1 cellular context compared by ENCODE assay signal in the genomic region with DNA sequence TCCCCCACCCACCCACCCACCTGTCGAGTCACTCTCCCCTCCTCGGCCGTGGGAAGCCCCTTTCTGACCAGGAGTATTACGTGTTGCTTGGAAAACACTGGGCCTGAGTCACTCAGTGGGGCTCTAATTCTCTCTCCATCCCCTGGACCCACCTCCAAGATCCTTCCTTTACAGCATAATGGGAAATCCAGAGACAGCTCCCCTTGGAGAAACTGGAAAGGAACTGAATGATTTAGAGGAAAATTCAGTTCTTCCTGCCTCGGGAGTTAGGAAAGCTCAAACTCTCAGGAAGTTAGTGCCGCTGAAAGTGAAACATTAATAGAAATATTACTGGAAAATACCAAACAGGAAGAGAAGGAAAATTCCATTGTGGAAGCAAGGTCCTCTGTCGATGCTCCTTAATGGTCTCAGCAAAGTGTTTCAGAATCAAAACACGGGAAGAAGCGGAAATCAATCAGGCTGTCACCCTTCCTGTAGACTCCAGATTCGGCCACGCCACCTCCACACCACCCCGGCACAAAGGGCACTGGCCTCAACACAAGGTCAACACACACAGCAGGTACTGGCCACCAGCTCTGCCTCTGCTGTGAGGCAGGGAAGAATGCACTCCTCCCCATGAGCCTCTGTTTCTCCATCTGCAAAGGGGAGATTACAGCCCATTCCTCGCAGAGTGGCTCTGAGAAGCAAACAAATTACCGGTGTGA.
A peak's percentile ranks its signal among the peaks of the same experiment; 100 is the strongest.
TF ChIP-seq lines count a peak whose summit lies in the region.

No MANE protein-coding gene starts in this region.

TF ChIP-seq in HepG2, 621 proteins besides CTCF, POLR2A, EP300 and RAD21 (continued from another document and continues in another):
- TF ChIP-seq, protein P1, sequence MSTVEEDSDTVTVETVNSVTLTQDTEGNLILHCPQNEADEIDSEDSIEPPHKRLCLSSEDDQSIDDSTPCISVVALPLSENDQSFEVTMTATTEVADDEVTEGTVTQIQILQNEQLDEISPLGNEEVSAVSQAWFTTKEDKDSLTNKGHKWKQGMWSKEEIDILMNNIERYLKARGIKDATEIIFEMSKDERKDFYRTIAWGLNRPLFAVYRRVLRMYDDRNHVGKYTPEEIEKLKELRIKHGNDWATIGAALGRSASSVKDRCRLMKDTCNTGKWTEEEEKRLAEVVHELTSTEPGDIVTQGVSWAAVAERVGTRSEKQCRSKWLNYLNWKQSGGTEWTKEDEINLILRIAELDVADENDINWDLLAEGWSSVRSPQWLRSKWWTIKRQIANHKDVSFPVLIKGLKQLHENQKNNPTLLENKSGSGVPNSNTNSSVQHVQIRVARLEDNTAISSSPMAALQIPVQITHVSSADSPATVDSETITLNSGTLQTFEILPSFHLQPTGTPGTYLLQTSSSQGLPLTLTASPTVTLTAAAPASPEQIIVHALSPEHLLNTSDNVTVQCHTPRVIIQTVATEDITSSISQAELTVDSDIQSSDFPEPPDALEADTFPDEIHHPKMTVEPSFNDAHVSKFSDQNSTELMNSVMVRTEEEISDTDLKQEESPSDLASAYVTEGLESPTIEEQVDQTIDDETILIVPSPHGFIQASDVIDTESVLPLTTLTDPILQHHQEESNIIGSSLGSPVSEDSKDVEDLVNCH (CRISPR knock-in tag; IDR thresholded peaks at IDR 0.05): no peak
- TF ChIP-seq, protein P2, sequence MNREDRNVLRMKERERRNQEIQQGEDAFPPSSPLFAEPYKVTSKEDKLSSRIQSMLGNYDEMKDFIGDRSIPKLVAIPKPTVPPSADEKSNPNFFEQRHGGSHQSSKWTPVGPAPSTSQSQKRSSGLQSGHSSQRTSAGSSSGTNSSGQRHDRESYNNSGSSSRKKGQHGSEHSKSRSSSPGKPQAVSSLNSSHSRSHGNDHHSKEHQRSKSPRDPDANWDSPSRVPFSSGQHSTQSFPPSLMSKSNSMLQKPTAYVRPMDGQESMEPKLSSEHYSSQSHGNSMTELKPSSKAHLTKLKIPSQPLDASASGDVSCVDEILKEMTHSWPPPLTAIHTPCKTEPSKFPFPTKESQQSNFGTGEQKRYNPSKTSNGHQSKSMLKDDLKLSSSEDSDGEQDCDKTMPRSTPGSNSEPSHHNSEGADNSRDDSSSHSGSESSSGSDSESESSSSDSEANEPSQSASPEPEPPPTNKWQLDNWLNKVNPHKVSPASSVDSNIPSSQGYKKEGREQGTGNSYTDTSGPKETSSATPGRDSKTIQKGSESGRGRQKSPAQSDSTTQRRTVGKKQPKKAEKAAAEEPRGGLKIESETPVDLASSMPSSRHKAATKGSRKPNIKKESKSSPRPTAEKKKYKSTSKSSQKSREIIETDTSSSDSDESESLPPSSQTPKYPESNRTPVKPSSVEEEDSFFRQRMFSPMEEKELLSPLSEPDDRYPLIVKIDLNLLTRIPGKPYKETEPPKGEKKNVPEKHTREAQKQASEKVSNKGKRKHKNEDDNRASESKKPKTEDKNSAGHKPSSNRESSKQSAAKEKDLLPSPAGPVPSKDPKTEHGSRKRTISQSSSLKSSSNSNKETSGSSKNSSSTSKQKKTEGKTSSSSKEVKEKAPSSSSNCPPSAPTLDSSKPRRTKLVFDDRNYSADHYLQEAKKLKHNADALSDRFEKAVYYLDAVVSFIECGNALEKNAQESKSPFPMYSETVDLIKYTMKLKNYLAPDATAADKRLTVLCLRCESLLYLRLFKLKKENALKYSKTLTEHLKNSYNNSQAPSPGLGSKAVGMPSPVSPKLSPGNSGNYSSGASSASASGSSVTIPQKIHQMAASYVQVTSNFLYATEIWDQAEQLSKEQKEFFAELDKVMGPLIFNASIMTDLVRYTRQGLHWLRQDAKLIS (CRISPR knock-in tag; IDR thresholded peaks at IDR 0.05): no peak
- TF ChIP-seq RCOR2 (CRISPR knock-in tag; IDR thresholded peaks at IDR 0.05): 0 out of 2 replicates have a peak, but pooled peaks have one; percentile 62
- TF ChIP-seq ARNT2 (CRISPR knock-in tag; IDR thresholded peaks at IDR 0.05; ENCODE audit: low read depth): no peak
- no peak for TF ChIP-seq ZNF496 (CRISPR knock-in tag; IDR thresholded peaks at IDR 0.05; ENCODE audit: insufficient replicate concordance)
- TF ChIP-seq, protein P3, sequence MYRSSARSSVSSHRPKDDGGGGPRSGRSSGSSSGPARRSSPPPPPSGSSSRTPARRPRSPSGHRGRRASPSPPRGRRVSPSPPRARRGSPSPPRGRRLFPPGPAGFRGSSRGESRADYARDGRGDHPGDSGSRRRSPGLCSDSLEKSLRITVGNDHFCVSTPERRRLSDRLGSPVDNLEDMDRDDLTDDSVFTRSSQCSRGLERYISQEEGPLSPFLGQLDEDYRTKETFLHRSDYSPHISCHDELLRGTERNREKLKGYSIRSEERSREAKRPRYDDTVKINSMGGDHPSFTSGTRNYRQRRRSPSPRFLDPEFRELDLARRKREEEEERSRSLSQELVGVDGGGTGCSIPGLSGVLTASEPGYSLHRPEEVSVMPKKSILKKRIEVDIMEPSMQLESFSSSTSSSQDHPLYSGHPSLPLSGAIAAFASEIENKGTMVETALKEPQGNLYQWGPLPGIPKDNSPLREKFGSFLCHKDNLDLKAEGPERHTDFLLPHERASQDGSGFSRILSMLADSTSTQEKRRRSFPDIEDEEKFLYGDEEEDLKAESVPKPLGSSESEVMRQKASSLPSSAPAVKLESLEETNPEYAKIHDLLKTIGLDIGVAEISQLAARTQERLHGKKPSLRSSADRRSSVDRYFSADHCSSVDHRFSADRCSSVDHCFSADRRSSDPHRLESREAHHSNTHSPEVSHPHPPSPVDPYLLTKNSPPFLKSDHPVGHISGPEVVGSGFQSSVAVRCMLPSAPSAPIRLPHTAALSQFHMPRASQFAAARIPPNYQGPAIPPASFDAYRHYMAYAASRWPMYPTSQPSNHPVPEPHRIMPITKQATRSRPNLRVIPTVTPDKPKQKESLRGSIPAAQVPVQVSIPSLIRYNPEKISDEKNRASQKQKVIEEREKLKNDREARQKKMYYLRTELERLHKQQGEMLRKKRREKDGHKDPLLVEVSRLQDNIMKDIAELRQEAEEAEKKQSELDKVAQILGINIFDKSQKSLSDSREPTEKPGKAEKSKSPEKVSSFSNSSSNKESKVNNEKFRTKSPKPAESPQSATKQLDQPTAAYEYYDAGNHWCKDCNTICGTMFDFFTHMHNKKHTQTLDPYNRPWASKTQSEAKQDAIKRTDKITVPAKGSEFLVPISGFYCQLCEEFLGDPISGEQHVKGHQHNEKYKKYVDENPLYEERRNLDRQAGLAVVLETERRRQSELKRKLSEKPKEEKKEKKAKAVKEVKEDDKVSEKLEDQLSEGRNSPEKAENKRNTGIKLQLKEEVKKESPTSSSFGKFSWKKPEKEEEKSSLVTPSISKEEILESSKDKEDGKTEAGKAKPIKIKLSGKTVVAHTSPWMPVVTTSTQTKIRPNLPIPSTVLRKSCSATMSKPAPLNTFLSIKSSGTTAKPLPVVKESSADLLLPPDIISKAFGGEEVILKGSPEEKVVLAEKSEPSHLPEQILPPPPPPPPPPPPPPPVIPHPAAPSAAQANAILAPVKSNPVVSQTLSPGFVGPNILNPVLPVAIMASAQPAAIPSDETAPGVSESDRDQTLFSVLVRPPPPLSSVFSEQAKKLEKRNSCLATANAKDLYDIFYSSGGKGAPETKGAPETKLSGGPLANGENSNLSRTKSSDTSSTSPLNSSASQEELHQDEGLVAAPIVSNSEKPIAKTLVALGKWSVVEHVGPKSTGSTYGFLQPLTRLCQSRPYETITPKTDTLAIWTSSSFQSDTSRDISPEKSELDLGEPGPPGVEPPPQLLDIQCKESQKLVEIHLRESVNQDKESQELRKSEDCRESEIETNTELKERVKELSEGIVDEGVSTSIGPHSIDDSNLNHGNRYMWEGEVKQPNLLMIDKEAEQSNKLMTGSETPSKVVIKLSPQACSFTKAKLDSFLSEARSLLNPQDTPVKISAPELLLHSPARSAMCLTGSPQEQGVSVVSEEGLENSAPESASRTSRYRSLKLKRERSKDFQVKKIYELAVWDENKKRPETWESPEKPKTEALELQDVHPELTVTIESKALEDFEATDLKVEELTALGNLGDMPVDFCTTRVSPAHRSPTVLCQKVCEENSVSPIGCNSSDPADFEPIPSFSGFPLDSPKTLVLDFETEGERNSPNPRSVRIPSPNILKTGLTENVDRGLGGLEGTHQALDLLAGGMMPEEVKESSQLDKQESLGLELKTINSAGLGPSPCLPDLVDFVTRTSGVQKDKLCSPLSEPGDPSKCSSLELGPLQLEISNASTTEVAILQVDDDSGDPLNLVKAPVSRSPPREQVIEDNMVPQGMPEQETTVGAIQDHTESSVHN (CRISPR knock-in tag; IDR thresholded peaks at IDR 0.05): no peak
- TF ChIP-seq, protein P4, sequence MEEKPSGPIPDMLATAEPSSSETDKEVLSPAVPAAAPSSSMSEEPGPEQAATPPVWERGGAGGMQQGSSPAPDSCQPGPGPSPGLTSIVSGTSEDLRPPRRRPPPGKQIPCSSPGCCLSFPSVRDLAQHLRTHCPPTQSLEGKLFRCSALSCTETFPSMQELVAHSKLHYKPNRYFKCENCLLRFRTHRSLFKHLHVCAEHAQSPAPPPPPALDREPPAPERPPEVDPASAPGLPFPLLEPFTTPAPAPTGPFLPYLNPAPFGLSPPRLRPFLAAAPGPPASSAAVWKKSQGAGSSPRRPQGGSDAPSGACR (CRISPR knock-in tag; IDR thresholded peaks at IDR 0.05): no peak
- TF ChIP-seq, protein P5, sequence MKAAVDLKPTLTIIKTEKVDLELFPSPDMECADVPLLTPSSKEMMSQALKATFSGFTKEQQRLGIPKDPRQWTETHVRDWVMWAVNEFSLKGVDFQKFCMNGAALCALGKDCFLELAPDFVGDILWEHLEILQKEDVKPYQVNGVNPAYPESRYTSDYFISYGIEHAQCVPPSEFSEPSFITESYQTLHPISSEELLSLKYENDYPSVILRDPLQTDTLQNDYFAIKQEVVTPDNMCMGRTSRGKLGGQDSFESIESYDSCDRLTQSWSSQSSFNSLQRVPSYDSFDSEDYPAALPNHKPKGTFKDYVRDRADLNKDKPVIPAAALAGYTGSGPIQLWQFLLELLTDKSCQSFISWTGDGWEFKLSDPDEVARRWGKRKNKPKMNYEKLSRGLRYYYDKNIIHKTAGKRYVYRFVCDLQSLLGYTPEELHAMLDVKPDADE (CRISPR knock-in tag; IDR thresholded peaks at IDR 0.05): no peak
- TF ChIP-seq CCDC6 (CRISPR knock-in tag; IDR thresholded peaks at IDR 0.05): peak; percentile 80; the same call in 1 of the 2 replicates
- TF ChIP-seq NR2F2 (IDR thresholded peaks at IDR 0.05; ENCODE audit: borderline replicate concordance, low read depth): 0 out of 2 replicates have a peak, but pooled peaks have one; percentile 72
- TF ChIP-seq, protein P6, sequence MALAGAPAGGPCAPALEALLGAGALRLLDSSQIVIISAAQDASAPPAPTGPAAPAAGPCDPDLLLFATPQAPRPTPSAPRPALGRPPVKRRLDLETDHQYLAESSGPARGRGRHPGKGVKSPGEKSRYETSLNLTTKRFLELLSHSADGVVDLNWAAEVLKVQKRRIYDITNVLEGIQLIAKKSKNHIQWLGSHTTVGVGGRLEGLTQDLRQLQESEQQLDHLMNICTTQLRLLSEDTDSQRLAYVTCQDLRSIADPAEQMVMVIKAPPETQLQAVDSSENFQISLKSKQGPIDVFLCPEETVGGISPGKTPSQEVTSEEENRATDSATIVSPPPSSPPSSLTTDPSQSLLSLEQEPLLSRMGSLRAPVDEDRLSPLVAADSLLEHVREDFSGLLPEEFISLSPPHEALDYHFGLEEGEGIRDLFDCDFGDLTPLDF (CRISPR knock-in tag; IDR thresholded peaks at IDR 0.05): no peak
- no peak for TF ChIP-seq PLRG1 (conservative IDR thresholded peaks at IDR 0.05)
- peak; percentile 83 for TF ChIP-seq DPF2 (CRISPR knock-in tag; IDR thresholded peaks at IDR 0.05; ENCODE audit: borderline replicate concordance, low read depth)
- peak; percentile 54; the same call in 1 of the 2 replicates for TF ChIP-seq ISL2 (CRISPR knock-in tag; IDR thresholded peaks at IDR 0.05)
- TF ChIP-seq, protein P7, sequence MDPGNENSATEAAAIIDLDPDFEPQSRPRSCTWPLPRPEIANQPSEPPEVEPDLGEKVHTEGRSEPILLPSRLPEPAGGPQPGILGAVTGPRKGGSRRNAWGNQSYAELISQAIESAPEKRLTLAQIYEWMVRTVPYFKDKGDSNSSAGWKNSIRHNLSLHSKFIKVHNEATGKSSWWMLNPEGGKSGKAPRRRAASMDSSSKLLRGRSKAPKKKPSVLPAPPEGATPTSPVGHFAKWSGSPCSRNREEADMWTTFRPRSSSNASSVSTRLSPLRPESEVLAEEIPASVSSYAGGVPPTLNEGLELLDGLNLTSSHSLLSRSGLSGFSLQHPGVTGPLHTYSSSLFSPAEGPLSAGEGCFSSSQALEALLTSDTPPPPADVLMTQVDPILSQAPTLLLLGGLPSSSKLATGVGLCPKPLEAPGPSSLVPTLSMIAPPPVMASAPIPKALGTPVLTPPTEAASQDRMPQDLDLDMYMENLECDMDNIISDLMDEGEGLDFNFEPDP (CRISPR knock-in tag; conservative IDR thresholded peaks at IDR 0.05): no peak
- TF ChIP-seq ZNF430 (CRISPR knock-in tag; IDR thresholded peaks at IDR 0.05): no peak
- TF ChIP-seq ARHGAP35 (CRISPR knock-in tag; IDR thresholded peaks at IDR 0.05; ENCODE audit: borderline replicate concordance): no peak
- TF ChIP-seq ZMYM2 (CRISPR knock-in tag; IDR thresholded peaks at IDR 0.05): no peak
- TF ChIP-seq, protein P8, sequence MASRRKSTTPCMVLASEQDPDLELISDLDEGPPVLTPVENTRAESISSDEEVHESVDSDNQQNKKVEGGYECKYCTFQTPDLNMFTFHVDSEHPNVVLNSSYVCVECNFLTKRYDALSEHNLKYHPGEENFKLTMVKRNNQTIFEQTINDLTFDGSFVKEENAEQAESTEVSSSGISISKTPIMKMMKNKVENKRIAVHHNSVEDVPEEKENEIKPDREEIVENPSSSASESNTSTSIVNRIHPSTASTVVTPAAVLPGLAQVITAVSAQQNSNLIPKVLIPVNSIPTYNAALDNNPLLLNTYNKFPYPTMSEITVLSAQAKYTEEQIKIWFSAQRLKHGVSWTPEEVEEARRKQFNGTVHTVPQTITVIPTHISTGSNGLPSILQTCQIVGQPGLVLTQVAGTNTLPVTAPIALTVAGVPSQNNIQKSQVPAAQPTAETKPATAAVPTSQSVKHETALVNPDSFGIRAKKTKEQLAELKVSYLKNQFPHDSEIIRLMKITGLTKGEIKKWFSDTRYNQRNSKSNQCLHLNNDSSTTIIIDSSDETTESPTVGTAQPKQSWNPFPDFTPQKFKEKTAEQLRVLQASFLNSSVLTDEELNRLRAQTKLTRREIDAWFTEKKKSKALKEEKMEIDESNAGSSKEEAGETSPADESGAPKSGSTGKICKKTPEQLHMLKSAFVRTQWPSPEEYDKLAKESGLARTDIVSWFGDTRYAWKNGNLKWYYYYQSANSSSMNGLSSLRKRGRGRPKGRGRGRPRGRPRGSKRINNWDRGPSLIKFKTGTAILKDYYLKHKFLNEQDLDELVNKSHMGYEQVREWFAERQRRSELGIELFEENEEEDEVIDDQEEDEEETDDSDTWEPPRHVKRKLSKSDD (CRISPR knock-in tag; IDR thresholded peaks at IDR 0.05; ENCODE audit: low read depth): no peak
- no peak for TF ChIP-seq HDAC6 (IDR thresholded peaks at IDR 0.05; ENCODE audit: low read depth, low read length)
- no peak for TF ChIP-seq SRSF4 (IDR thresholded peaks at IDR 0.05; ENCODE audit: low read depth, low read length, poor library complexity, severe bottlenecking)
- no peak for TF ChIP-seq ZNF605 (CRISPR knock-in tag; IDR thresholded peaks at IDR 0.05)
- TF ChIP-seq KLF6 (CRISPR knock-in tag; IDR thresholded peaks at IDR 0.05): no peak
- TF ChIP-seq, protein P9, sequence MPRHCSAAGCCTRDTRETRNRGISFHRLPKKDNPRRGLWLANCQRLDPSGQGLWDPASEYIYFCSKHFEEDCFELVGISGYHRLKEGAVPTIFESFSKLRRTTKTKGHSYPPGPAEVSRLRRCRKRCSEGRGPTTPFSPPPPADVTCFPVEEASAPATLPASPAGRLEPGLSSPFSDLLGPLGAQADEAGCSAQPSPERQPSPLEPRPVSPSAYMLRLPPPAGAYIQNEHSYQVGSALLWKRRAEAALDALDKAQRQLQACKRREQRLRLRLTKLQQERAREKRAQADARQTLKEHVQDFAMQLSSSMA (CRISPR knock-in tag; IDR thresholded peaks at IDR 0.05): no peak
